In the genomic region with DNA sequence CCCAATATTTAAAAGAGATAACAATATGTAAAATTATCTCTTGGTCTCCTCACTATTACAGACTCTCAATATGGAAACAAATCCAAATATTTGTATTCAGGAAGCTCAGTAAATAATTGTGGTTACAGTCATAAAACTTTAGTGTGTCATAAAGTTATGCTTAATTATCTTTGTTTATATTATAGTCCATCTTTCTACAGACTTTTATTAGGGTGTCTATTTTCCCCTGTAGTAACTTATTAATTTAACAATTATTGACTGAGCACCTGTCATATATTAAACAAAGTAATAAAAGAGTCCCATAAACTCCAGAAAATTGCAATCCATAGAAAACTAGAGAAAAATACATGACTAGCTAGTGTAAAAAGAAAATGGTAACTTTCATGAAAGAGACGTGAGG, we compare ENCODE assay signal across 14 cellular contexts.
A peak's percentile ranks its signal among the peaks of the same experiment; 100 is the strongest.
DNase-seq lines count a peak whose midpoint lies in the region; ATAC-seq and TF ChIP-seq lines count a peak whose summit lies in the region.
"Had no signal": no experiment of that assay in that cellular context is flagged by ENCODE, and none has a peak within 500 bp of the region (broad histone marks: within the 10 kb centered on the region; RNA-seq: fewer than 3 reads in every experiment).

No MANE protein-coding gene starts in this region.

- H3K27me3 Mint-ChIP-seq in Calu3 (ENCODE audit: unreplicated experiment) (no peaks in the 10 kb centered on the region), glutamatergic neuron (ENCODE audit: unreplicated experiment) (peaks cover 6% of the 10 kb centered on the region)
- H3K27me3 Mint-ChIP-seq: CD4-positive, CD25-positive, alpha-beta regulatory T cell had no signal

- no peak overlapping the region for H3K9ac ChIP-seq in PC-3 (ENCODE audit: low read length)
- H3K9ac ChIP-seq: BLaER1 treated with 17β-estradiol and CSF1 and Interleukin-3, amounts not matched to agents 10 nM and 100 nM had no signal

- no peak overlapping the region for H3K4me3 ChIP-seq in PC-3 (ENCODE audit: low read length)
- H3K4me3 ChIP-seq: BLaER1 treated with 17β-estradiol and CSF1 and Interleukin-3, amounts not matched to agents 10 nM and 100 nM had no signal

- TF ChIP-seq CTCF in Calu3 (IDR thresholded peaks at IDR 0.05; ENCODE audit: unreplicated experiment) (no peak), PC-3 (conservative IDR thresholded peaks at IDR 0.05; ENCODE audit: low read depth, low read length) (no peak), glutamatergic neuron (IDR thresholded peaks at IDR 0.05; ENCODE audit: partially characterized antibody, unreplicated experiment) (no peak), GM10248 (IDR thresholded peaks at IDR 0.05; ENCODE audit: control extremely low read depth, extremely low read depth, low read depth, missing control alignments) (no peak)

- H3K36me3 ChIP-seq in PC-3 (ENCODE audit: low read depth, low read length) = no peaks in the 10 kb centered on the region
- H3K36me3 ChIP-seq: BLaER1 treated with 17β-estradiol and CSF1 and Interleukin-3, amounts not matched to agents 10 nM and 100 nM had no signal

- CTCF ChIA-PET in Calu3 (lab: Charles Lee) = no interaction called here
- CTCF ChIA-PET in PC-3 (lab: Charles Lee) = no interaction called here
- CTCF ChIA-PET in GM10248 (lab: Yijun Ruan, JAX) = no interaction called here

- peaks cover 24% of the 10 kb centered on the region for H3K4me1 Mint-ChIP-seq in Calu3 (ENCODE audit: low read depth, unreplicated experiment)
- H3K4me1 Mint-ChIP-seq in glutamatergic neuron (ENCODE audit: low read depth, unreplicated experiment) = peaks cover 29% of the 10 kb centered on the region
- H3K4me1 Mint-ChIP-seq: CD4-positive, CD25-positive, alpha-beta regulatory T cell had no signal

- H3K9me2 ChIP-seq in PC-3 (replicated peaks; ENCODE audit: low read length) = no peaks in the 10 kb centered on the region

- BruUV-seq in Calu3 (replicated peaks; lab: Mats Ljungman, UMichigan) (no TSS peak), PC-3 (replicated peaks; lab: Mats Ljungman, UMichigan) (no TSS peak)

- intact Hi-C loops in Calu3 (cut with micrococcal nuclease; ENCODE audit: unreplicated experiment) (no loop called here), PC-3 (cut with micrococcal nuclease) (loop anchor here (5.0 kb wide), 2 partner anchors 161 to 241 kb away; no protein-coding TSS in a partner anchor), left colon (cut with DNase I, micrococcal nuclease) (no loop called here)

- no peaks in the 10 kb centered on the region for H3K9me3 ChIP-seq in PC-3 (ENCODE audit: low read length)

- H3K27ac Mint-ChIP-seq in Calu3 (ENCODE audit: unreplicated experiment) = no peak overlapping the region
- H3K27ac Mint-ChIP-seq in glutamatergic neuron (ENCODE audit: unreplicated experiment) = peak overlapping the region; percentile 65
- H3K27ac Mint-ChIP-seq: CD4-positive, CD25-positive, alpha-beta regulatory T cell had no signal

- no peaks in the 10 kb centered on the region for H4K20me1 ChIP-seq in PC-3 (ENCODE audit: low read length)
- H4K20me1 ChIP-seq: BLaER1 treated with 17β-estradiol and CSF1 and Interleukin-3, amounts not matched to agents 10 nM and 100 nM had no signal

- no peaks in the 10 kb centered on the region for H3K27me3 ChIP-seq in PC-3 (ENCODE audit: low read length)
- H3K27me3 ChIP-seq: BLaER1 treated with 17β-estradiol and CSF1 and Interleukin-3, amounts not matched to agents 10 nM and 100 nM had no signal

- H3F3A ChIP-seq in PC-3 (ENCODE audit: low read length, unreplicated experiment) = no peaks in the 10 kb centered on the region

- ATAC-seq in PC-3 (peak; percentile 61), left colon (no peak)

- no peaks in the 10 kb centered on the region for H3K79me2 ChIP-seq in PC-3 (ENCODE audit: low read length)

- no peaks in the 10 kb centered on the region for H3K36me3 Mint-ChIP-seq in Calu3 (ENCODE audit: insufficient read depth, unreplicated experiment)
- H3K36me3 Mint-ChIP-seq in glutamatergic neuron (ENCODE audit: unreplicated experiment) = no peaks in the 10 kb centered on the region
- H3K36me3 Mint-ChIP-seq: CD4-positive, CD25-positive, alpha-beta regulatory T cell had no signal

- no peaks in the 10 kb centered on the region for H3K9me3 Mint-ChIP-seq in Calu3 (ENCODE audit: low read depth, unreplicated experiment)
- H3K9me3 Mint-ChIP-seq in glutamatergic neuron (ENCODE audit: unreplicated experiment) = peaks cover 4% of the 10 kb centered on the region

- peak overlapping the region; percentile 57 for H3K4me3 Mint-ChIP-seq in Calu3 (ENCODE audit: low read depth, unreplicated experiment)
- peak overlapping the region; percentile 16 for H3K4me3 Mint-ChIP-seq in glutamatergic neuron (ENCODE audit: unreplicated experiment)
- H3K4me3 Mint-ChIP-seq: CD4-positive, CD25-positive, alpha-beta regulatory T cell had no signal

- no peak overlapping the region for H3K4me2 ChIP-seq in PC-3 (ENCODE audit: low read length)
- H3K4me2 ChIP-seq: BLaER1 treated with 17β-estradiol and CSF1 and Interleukin-3, amounts not matched to agents 10 nM and 100 nM had no signal

- H3K4me1 ChIP-seq in PC-3 (ENCODE audit: insufficient read depth, low read length) = peaks cover 24% of the 10 kb centered on the region
- H3K4me1 ChIP-seq: BLaER1 treated with 17β-estradiol and CSF1 and Interleukin-3, amounts not matched to agents 10 nM and 100 nM had no signal

- no peak overlapping the region for H3K27ac ChIP-seq in PC-3 (ENCODE audit: low read length)
- H3K27ac ChIP-seq: BLaER1 treated with 17β-estradiol and CSF1 and Interleukin-3, amounts not matched to agents 10 nM and 100 nM; HL-60 had no signal

- no peak for DNase-seq in Calu3
- DNase-seq in LoVo (ENCODE audit: low spot score) = peak; percentile 25
- peak; percentile 7 for DNase-seq in PC-3
- no peak for DNase-seq in glutamatergic neuron
- no peak for DNase-seq in GM10248 (ENCODE audit: extremely low spot score)
- no peak for DNase-seq in activated CD4-positive, alpha-beta T cell treated with anti-CD3 and anti-CD28 coated beads for 1 hour
- DNase-seq in SKM-1 (lab: John Stamatoyannopoulos, UW; ENCODE audit: unreplicated experiment) = no peak
- DNase-seq in left colon = no peak
- DNase-seq: ACHN; CD4-positive, CD25-positive, alpha-beta regulatory T cell; DMS79; HCEC 1CT had no signal

- POLR2A ChIA-PET in PC-3 (lab: Charles Lee; ENCODE audit: unreplicated experiment) (no interaction called here), GM10248 (lab: Yijun Ruan, JAX) (no interaction called here)

- no peak overlapping the region for H2AFZ ChIP-seq in PC-3 (ENCODE audit: low read length)

Comparison
In these comparisons a context has a peak if more than half of its experiments do, and no peak if none do; other contexts are left out.
1. DNase-seq: peak in LoVo (single experiment) and PC-3 (single experiment); none in Calu3 (single experiment), glutamatergic neuron (single experiment), GM10248 (single experiment), activated CD4-positive, alpha-beta T cell treated with anti-CD3 and anti-CD28 coated beads for 1 hour (single experiment), SKM-1 (single experiment) and left colon (0 of 2).